Comparison of ENCODE assay signal across 9 cellular contexts in genomic region chr19:10432736-10433130, GRCh38. TPM values are rescaled to one million over a fixed set of nuclear protein-coding genes. Genes with fewer than 3 reads are reported as not detected.
A peak's percentile ranks its signal among the peaks of the same experiment; 100 is the strongest.
DNase-seq lines count a peak whose midpoint lies in the region; ATAC-seq and TF ChIP-seq lines count a peak whose summit lies in the region.
"Had no signal": no experiment of that assay in that cellular context is flagged by ENCODE, and none has a peak within 500 bp of the region (broad histone marks: within the 10 kb centered on the region; RNA-seq: fewer than 3 reads in every experiment).

No MANE protein-coding gene starts in this region.

- TF ChIP-seq CTCF in heart left ventricle (IDR thresholded peaks at IDR 0.05) (no peak), left lung (IDR thresholded peaks at IDR 0.05) (no peak), upper lobe of right lung (IDR thresholded peaks at IDR 0.05) (no peak)

- 63 to 93% (median 80%) methylated on average over 2 of the region's 2 CpGs for WGBS in heart left ventricle, 4 donors
- WGBS in adipose tissue, 3 donors = 52 to 94% (median 93%) methylated on average over 2 of the region's 2 CpGs

- DNase-seq in heart left ventricle (peak in 1 of 5 donors; percentile 55), cardiac septum (ENCODE audit: low spot score) (no peak), left lung (no peak), upper lobe of right lung (no peak), DMS 273 (lab: John Stamatoyannopoulos, UW; ENCODE audit: unreplicated experiment) (no peak), HuH-7 (ENCODE audit: low spot score) (no peak), MG63 (no peak)
- DNase-seq: DMS153 had no signal

- H3K4me1 ChIP-seq in heart left ventricle (peaks cover 0 to 42% (median 20%) of the 10 kb centered on the region in 12 donors), left lung (peaks cover 10 to 40% of the 10 kb centered on the region in 2 donors), upper lobe of right lung (peaks cover 20% of the 10 kb centered on the region)

- peak overlapping the region in 11 of 12 donors; percentile 10 to 84 (median 66) for H3K27ac ChIP-seq in heart left ventricle
- peak overlapping the region; percentile 54 for H3K27ac ChIP-seq in adipose tissue (ENCODE audit: low read depth, low read length)
- H3K27ac ChIP-seq in left lung = no peak overlapping the region
- peak overlapping the region; percentile 74 for H3K27ac ChIP-seq in upper lobe of right lung

- H3K4me3 ChIP-seq in heart left ventricle = peak overlapping the region in 11 of 12 donors; percentile 22 to 94 (median 68)
- H3K4me3 ChIP-seq in left lung = peak overlapping the region; percentile 66 to 67
- peak overlapping the region; percentile 86 for H3K4me3 ChIP-seq in upper lobe of right lung
- H3K4me3 ChIP-seq in MG63 = no peak overlapping the region

- H3K27me3 ChIP-seq in heart left ventricle (peaks cover 0 to 9% (median 0%) of the 10 kb centered on the region in 9 donors), left lung (peaks cover 0 to 41% of the 10 kb centered on the region in 2 donors), upper lobe of right lung (no peaks in the 10 kb centered on the region), MG63 (0 out of 2 replicates have a peak, but pooled peaks cover 8% of the 10 kb centered on the region)

- ATAC-seq in heart left ventricle = peak in 3 of 4 donors; percentile 3 to 43 (median 18)
- no peak for ATAC-seq in left lung
- ATAC-seq in upper lobe of right lung = no peak

- no peak for TF ChIP-seq POLR2A in heart left ventricle (IDR thresholded peaks at IDR 0.05)

- no peaks in the 10 kb centered on the region for H3K36me3 ChIP-seq in heart left ventricle
- peaks cover 0 to 3% of the 10 kb centered on the region in 2 donors for H3K36me3 ChIP-seq in left lung
- H3K36me3 ChIP-seq in upper lobe of right lung = no peaks in the 10 kb centered on the region
- peaks cover 4% of the 10 kb centered on the region for H3K36me3 ChIP-seq in MG63

- intact Hi-C loops in heart left ventricle (cut with DNase I) = no loop called here
- intact Hi-C loops in cardiac septum (cut with DNase I) = no loop called here
- intact Hi-C loops in left lung (cut with DNase I) = no loop called here
- intact Hi-C loops in upper lobe of right lung (cut with DNase I) = no loop called here

- H3K9me3 ChIP-seq in heart left ventricle (no peaks in the 10 kb centered on the region), left lung (no peaks in the 10 kb centered on the region), upper lobe of right lung (no peaks in the 10 kb centered on the region), MG63 (no peaks in the 10 kb centered on the region)

RNA-seq across cellular contexts. Expression of gene PDE4A, which starts 12.4 kb away (rescaled TPM):
- 10 to 100 TPM in 8 of 9 donors, 1 to 10 TPM in 1; 9.3 to 33.3 (median 17.3) TPM for total RNA-seq in heart left ventricle
- polyA plus RNA-seq in heart left ventricle = 10 to 100 TPM in 1 of 2 donors, 1 to 10 TPM in 1; 5.2 to 11.2 TPM
- 8.2 TPM for total RNA-seq in cardiac septum
- 10 to 100 TPM in 2 of 3 donors, 1 to 10 TPM in 1; 6.4 to 11.9 (median 10.6) TPM for polyA plus RNA-seq in adipose tissue
- total RNA-seq in left lung = 10 to 100 TPM; 21.4 to 21.6 TPM
- 35.5 TPM for total RNA-seq in upper lobe of right lung
- total RNA-seq in MG63 (2014; rRNA removed; shearing (Covaris generic); ENCODE audit: low replicate concordance) = 3.1 and 5.5 TPM in 2 replicates

RNA-seq across cellular contexts. Expression of gene CDC37, which starts 29.4 kb away (rescaled TPM):
- total RNA-seq in heart left ventricle (100 to 1,000 TPM; 108 to 189 (median 138) TPM), cardiac septum (140 TPM), left lung (100 to 1,000 TPM; 120 to 148 TPM), upper lobe of right lung (154 TPM)
- polyA plus RNA-seq in heart left ventricle (100 to 1,000 TPM; 199 to 282 TPM), adipose tissue (100 to 1,000 TPM in 2 of 3 donors, 10 to 100 TPM in 1; 99.7 to 305 (median 272) TPM)
- 485 and 519 TPM in 2 replicates for total RNA-seq in MG63 (2014; rRNA removed; shearing (Covaris generic); ENCODE audit: low replicate concordance)

RNA-seq across cellular contexts. Expression of gene TYK2, which starts 52.4 kb away (rescaled TPM):
- total RNA-seq in heart left ventricle (10 to 100 TPM; 37.7 to 86.3 (median 55.3) TPM), cardiac septum (66.2 TPM), left lung (100 to 1,000 TPM; 133 to 175 TPM), upper lobe of right lung (140 TPM)
- polyA plus RNA-seq in heart left ventricle (100 to 1,000 TPM in 1 of 2 donors, 10 to 100 TPM in 1; 71.7 to 100 TPM), adipose tissue (100 to 1,000 TPM in 2 of 3 donors, 10 to 100 TPM in 1; 59.0 to 141 (median 106) TPM)
- 87.9 and 124 TPM in 2 replicates for total RNA-seq in MG63 (2014; rRNA removed; shearing (Covaris generic); ENCODE audit: low replicate concordance)

Comparison
In these comparisons a context has a peak if more than half of its experiments do, and no peak if none do; other contexts are left out.
1. ATAC-seq: peak in heart left ventricle (3 of 4); none in left lung (single experiment) and upper lobe of right lung (single experiment).
2. H3K27ac ChIP-seq: peak in heart left ventricle (11 of 12), adipose tissue (single experiment) and upper lobe of right lung (single experiment); none in left lung (0 of 2).